Comparison of ENCODE assay signal across 8 cellular contexts in genomic region chr2:61144697-61145268, GRCh38. TPM values are rescaled to one million over a fixed set of nuclear protein-coding genes. Genes with fewer than 3 reads are reported as not detected.
DNase-seq lines count a peak whose midpoint lies in the region; ATAC-seq, FAIRE-seq and TF ChIP-seq lines count a peak whose summit lies in the region.

No MANE protein-coding gene starts in this region.

- H3K27ac Mint-ChIP-seq in activated T-cell treated with anti-CD3 and anti-CD28 coated beads, Interleukin-2, amount 50 U/mL, for 72 hours: peak overlapping the region; percentile 97

- H3K27me3 ChIP-seq in esophagus muscularis mucosa: no peaks in the 10 kb centered on the region
- no peaks in the 10 kb centered on the region for H3K27me3 ChIP-seq in mucosa of stomach (ENCODE audit: control insufficient read depth, insufficient read depth, low read length)

- BruUV-seq in OCI-LY7 (replicated peaks; lab: Mats Ljungman, UMichigan): no TSS peak

- no peaks in the 10 kb centered on the region; the same call in 1 of the 2 replicates for H3K9me3 ChIP-seq in OCI-LY7 (ENCODE audit: low read length)
- H3K9me3 ChIP-seq in esophagus muscularis mucosa: no peaks in the 10 kb centered on the region
- no peaks in the 10 kb centered on the region for H3K9me3 ChIP-seq in mucosa of stomach (ENCODE audit: control insufficient read depth, low read length)

- peak; percentile 87 for ATAC-seq in HG03457 (IDR thresholded peaks at IDR 0.05; ENCODE audit: unreplicated experiment)
- ATAC-seq in activated T-cell treated with anti-CD3 and anti-CD28 coated beads, Interleukin-2, amount 50 U/mL, for 72 hours (replicated peaks in 1 of 2): peak; percentile 96

- peak overlapping the region; percentile 50 for H2AFZ ChIP-seq in OCI-LY7 (ENCODE audit: low read length)

- H3K9ac ChIP-seq in mucosa of stomach (ENCODE audit: low read length): peak overlapping the region; percentile 69

- no peaks in the 10 kb centered on the region for H3K9me3 Mint-ChIP-seq in activated T-cell treated with anti-CD3 and anti-CD28 coated beads, Interleukin-2, amount 50 U/mL, for 72 hours

- H3K36me3 Mint-ChIP-seq in activated T-cell treated with anti-CD3 and anti-CD28 coated beads, Interleukin-2, amount 50 U/mL, for 72 hours (ENCODE audit: insufficient read depth in 2 of 2): peaks cover 5 to 7% of the 10 kb centered on the region in 2 donors

- H3K4me1 ChIP-seq in OCI-LY7 (ENCODE audit: insufficient read depth, low read length, poor library complexity, severe bottlenecking) (peaks cover 5% of the 10 kb centered on the region), esophagus muscularis mucosa (peaks cover 8 to 16% (median 13%) of the 10 kb centered on the region in 4 donors), mucosa of stomach (ENCODE audit: control insufficient read depth, insufficient read depth, low read length) (peaks cover 4% of the 10 kb centered on the region)

- POLR2A ChIA-PET in OCI-LY7 (lab: Charles Lee): interaction anchor here (0.6 to 1.9 kb wide), 5 partner anchors 11 to 482 kb away, joined by 3 to 7 read pairs (median 4); no protein-coding TSS in a partner anchor

- H3K4me3 Mint-ChIP-seq in activated T-cell treated with anti-CD3 and anti-CD28 coated beads, Interleukin-2, amount 50 U/mL, for 72 hours: peak overlapping the region; percentile 86 to 89

- peak overlapping the region; percentile 45 for H3K27ac ChIP-seq in OCI-LY7 (ENCODE audit: low read depth, low read length, poor library complexity, severe bottlenecking)
- peak overlapping the region; percentile 75 to 86 (median 80) for H3K27ac ChIP-seq in esophagus muscularis mucosa (replicated peaks in 1 of 4)

- no peaks in the 10 kb centered on the region for H3K27me3 Mint-ChIP-seq in activated T-cell treated with anti-CD3 and anti-CD28 coated beads, Interleukin-2, amount 50 U/mL, for 72 hours (ENCODE audit: low read depth)

- peak; percentile 96 to 97 for DNase-seq in AML-193 (lab: John Stamatoyannopoulos, UW)
- peak; percentile 92 for DNase-seq in GM19239 (ENCODE audit: insufficient read length, low spot score)
- peak; percentile 99 for DNase-seq in OCI-LY7 (ENCODE audit: low spot score)
- DNase-seq in activated T-cell treated with anti-CD3 and anti-CD28 coated beads, Interleukin-2, amount 50 U/mL, for 72 hours: peak; percentile 93
- DNase-seq in esophagus muscularis mucosa (ENCODE audit: extremely low spot score): peak; percentile 97
- DNase-seq in stimulated activated CD8-positive, alpha-beta memory T cell treated with anti-CD3 and anti-CD28 coated beads, Interleukin-4, amount 100 ng/mL, for 4 hours (ENCODE audit: low read depth in 2 of 2, low spot score in 1 of 2): peak; percentile 82 to 86

- CTCF ChIA-PET in OCI-LY7 (lab: Charles Lee; ENCODE audit: unreplicated experiment): interaction anchor here (1.0 kb wide), 1 partner anchor 9 kb away, joined by 4 read pairs; no protein-coding TSS in a partner anchor

- peak; percentile 100 for FAIRE-seq in GM19239 (lab: Jason Lieb, UNC)

- H4K20me1 ChIP-seq in OCI-LY7 (ENCODE audit: insufficient read depth, low read length): no peaks in the 10 kb centered on the region

- TF ChIP-seq CTCF in OCI-LY7 (conservative IDR thresholded peaks at IDR 0.05; ENCODE audit: low read length) (no peak), esophagus muscularis mucosa (IDR thresholded peaks at IDR 0.05) (peak in 2 of 3 experiments; percentile 10 to 12)

- H3K36me3 ChIP-seq in OCI-LY7 (ENCODE audit: insufficient read depth, low read length) (0 out of 2 replicates have a peak, but pooled peaks cover 2% of the 10 kb centered on the region), esophagus muscularis mucosa (peaks cover 0 to 16% (median 11%) of the 10 kb centered on the region in 4 donors), mucosa of stomach (ENCODE audit: control insufficient read depth, insufficient read depth, low read length) (no peaks in the 10 kb centered on the region)

- peak overlapping the region; percentile 61 for H3K4me2 ChIP-seq in OCI-LY7 (ENCODE audit: low read length)

- no peak for TF ChIP-seq EP300 in esophagus muscularis mucosa (IDR thresholded peaks at IDR 0.05)

- peak; percentile 29 for TF ChIP-seq POLR2A in esophagus muscularis mucosa (IDR thresholded peaks at IDR 0.05; ENCODE audit: low read depth)

- H3K9me2 ChIP-seq in OCI-LY7 (ENCODE audit: insufficient read depth, low read length): no peaks in the 10 kb centered on the region

- WGBS in esophagus muscularis mucosa: 3% methylated on average over 29 of the region's 31 CpGs

- H3K4me1 Mint-ChIP-seq in activated T-cell treated with anti-CD3 and anti-CD28 coated beads, Interleukin-2, amount 50 U/mL, for 72 hours (ENCODE audit: low read depth): peaks cover 6% of the 10 kb centered on the region

- H3K79me2 ChIP-seq in OCI-LY7 (ENCODE audit: insufficient read depth, low read depth, low read length): peaks cover 7% of the 10 kb centered on the region; the same call in 1 of the 2 replicates

- intact Hi-C loops in OCI-LY7 (cut with micrococcal nuclease; ENCODE audit: unreplicated experiment) (no loop called here), esophagus muscularis mucosa (cut with DNase I) (no loop called here)

- H3K4me3 ChIP-seq in OCI-LY7 (ENCODE audit: low read depth, low read length, poor library complexity, severe bottlenecking): peak overlapping the region; percentile 69
- peak overlapping the region; percentile 49 to 62 (median 60) for H3K4me3 ChIP-seq in esophagus muscularis mucosa
- peak overlapping the region; percentile 77 for H3K4me3 ChIP-seq in mucosa of stomach (ENCODE audit: low read length)

RNA-seq across cellular contexts. Expression of gene C2orf74, which starts 17.2 kb away (rescaled TPM):
- total RNA-seq in OCI-LY7 (2014; rRNA removed; shearing (Covaris generic)): 6.4 and 7.0 TPM in 2 replicates
- total RNA-seq in OCI-LY7 (2022): 9.3 and 11.5 TPM in 2 replicates
- total RNA-seq in activated T-cell treated with anti-CD3 and anti-CD28 coated beads, Interleukin-2, amount 50 U/mL, for 72 hours: 10 to 100 TPM; 13.4 to 20.9 TPM
- total RNA-seq in esophagus muscularis mucosa: 10 to 100 TPM; 18.7 to 43.2 (median 33.2) TPM

Comparison
In these comparisons a context has a peak if more than half of its experiments do, and no peak if none do; other contexts are left out.
1. Peak in every context shown above with its lines: DNase-seq, ATAC-seq, H3K4me3 ChIP-seq and H3K27ac ChIP-seq.